1 cellular context compared by ENCODE assay signal in the genomic region with DNA sequence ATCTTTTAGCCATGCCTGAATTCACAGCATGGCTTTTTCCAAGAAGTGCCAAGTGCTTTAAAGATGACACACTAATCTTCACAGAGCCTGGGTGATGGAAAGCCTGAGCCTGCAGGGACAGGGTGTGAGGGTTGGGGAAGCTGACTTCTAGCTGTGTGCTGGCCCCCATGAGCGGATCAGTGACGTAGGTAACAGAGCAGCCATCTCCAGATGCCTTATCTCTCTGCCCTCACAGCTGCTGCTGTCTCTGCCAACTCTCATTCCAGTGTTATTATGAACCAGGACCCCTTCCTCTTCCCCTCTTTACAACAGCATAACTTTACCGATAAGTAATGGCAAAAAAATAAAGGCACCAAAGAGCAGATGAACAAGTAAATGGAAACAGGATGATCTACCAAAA.
TF ChIP-seq lines count a peak whose summit lies in the region.

No MANE protein-coding gene starts in this region.

TF ChIP-seq in neural cell, 6 proteins besides CTCF, POLR2A, EP300 and RAD21 (continued from another document):
- no peak for TF ChIP-seq EZH2 (IDR thresholded peaks at IDR 0.05; ENCODE audit: borderline replicate concordance, insufficient read depth, low read length, poor library complexity, severe bottlenecking)
